In the genomic region with DNA sequence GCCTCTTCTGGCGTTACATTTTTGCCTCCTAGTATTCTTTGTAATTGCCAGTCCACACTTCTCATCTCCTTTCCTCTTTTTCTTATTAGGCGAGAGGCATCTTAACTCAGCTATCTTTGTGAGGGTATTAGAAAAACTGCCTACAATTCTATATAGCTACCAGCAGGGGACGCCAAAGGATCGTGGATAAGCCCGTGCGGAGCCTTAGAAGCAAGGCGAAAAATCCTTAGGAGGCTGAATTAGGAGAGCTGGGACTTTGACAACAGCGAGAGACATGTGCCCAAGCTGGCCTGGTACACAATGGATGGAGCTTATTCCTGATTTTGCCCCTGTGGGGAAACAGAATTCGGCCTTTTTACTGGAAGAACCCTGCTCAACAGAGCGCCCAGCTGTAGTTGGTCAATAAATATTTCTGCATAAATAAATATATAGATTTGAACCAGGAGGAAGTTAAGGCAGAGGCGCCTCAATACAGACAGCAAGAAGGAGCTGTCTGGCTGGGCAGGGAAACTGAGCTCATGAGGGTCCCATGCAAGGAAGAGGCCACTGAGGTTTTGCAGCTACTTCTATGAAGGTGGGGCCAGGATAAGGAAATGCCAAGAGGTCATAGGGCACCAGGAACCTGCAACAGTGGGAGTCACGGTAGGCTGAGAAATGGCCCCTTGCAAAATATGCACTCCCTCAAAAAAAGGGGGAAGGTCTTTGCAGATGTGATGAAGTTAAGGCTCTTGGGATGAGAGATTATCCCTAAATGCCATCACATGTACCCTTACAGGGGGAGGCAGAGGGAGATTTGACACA, we compare ENCODE assay signal across 9 cellular contexts. TPM values are rescaled to one million over a fixed set of nuclear protein-coding genes. Genes with fewer than 3 reads are reported as not detected.
DNase-seq lines count a peak whose midpoint lies in the region; ATAC-seq, FAIRE-seq and TF ChIP-seq lines count a peak whose summit lies in the region.
"Had no signal": no experiment of that assay in that cellular context is flagged by ENCODE, and none has a peak within 500 bp of the region (broad histone marks: within the 10 kb centered on the region; RNA-seq: fewer than 3 reads in every experiment).

No MANE protein-coding gene starts in this region.

- FAIRE-seq in astrocyte (lab: Jason Lieb, UNC) (no peak), small intestine (lab: Jason Lieb, UNC) (no peak)

- no peaks in the 10 kb centered on the region for H3K4me1 Mint-ChIP-seq in astrocyte (ENCODE audit: low read depth, unreplicated experiment)

- no peaks in the 10 kb centered on the region for H3K79me2 ChIP-seq in astrocyte (ENCODE audit: insufficient read depth, low read length)

- no peaks in the 10 kb centered on the region for H4K20me1 ChIP-seq in astrocyte (ENCODE audit: insufficient read depth, low read length)
- H4K20me1 ChIP-seq: BLaER1 treated with 17β-estradiol and CSF1 and Interleukin-3, amounts not matched to agents 10 nM and 100 nM had no signal

- H3K27me3 ChIP-seq in astrocyte (ENCODE audit: insufficient read depth, low read length) = no peaks in the 10 kb centered on the region
- H3K27me3 ChIP-seq in small intestine (ENCODE audit: control insufficient read depth in 2 of 2, insufficient read depth in 2 of 2, low read length in 2 of 2) = peaks cover 0 to 8% of the 10 kb centered on the region in 2 donors
- H3K27me3 ChIP-seq: BLaER1 treated with 17β-estradiol and CSF1 and Interleukin-3, amounts not matched to agents 10 nM and 100 nM had no signal

- H3K27me3 Mint-ChIP-seq in astrocyte (ENCODE audit: low read depth, unreplicated experiment) = peaks cover 60% of the 10 kb centered on the region

- peak; percentile 99 for TF ChIP-seq CTCF in astrocyte (IDR thresholded peaks at IDR 0.05; ENCODE audit: insufficient read depth, low read depth, low read length)

- H3K4me1 ChIP-seq in astrocyte (ENCODE audit: insufficient read depth, low read length) (no peaks in the 10 kb centered on the region), small intestine (ENCODE audit: control insufficient read depth in 2 of 2, insufficient read depth in 1 of 2, low read depth in 1 of 2, low read length in 1 of 2) (no peaks in the 10 kb centered on the region)

- H3K4me2 ChIP-seq in astrocyte (ENCODE audit: low read length) = no peak overlapping the region
- H3K4me2 ChIP-seq: BLaER1 treated with 17β-estradiol and CSF1 and Interleukin-3, amounts not matched to agents 10 nM and 100 nM had no signal

- H3K9me3 ChIP-seq in astrocyte (ENCODE audit: insufficient read depth, low read depth, low read length) (no peaks in the 10 kb centered on the region), small intestine (ENCODE audit: control insufficient read depth, low read depth) (no peaks in the 10 kb centered on the region)
- H3K9me3 ChIP-seq: BLaER1 treated with 17β-estradiol and CSF1 and Interleukin-3, amounts not matched to agents 10 nM and 100 nM had no signal

- no peak overlapping the region for H3K4me3 ChIP-seq in Jurkat, Clone E6-1 (ENCODE audit: low read length)
- H3K4me3 ChIP-seq in astrocyte (ENCODE audit: insufficient read depth, low read depth, low read length) = no peak overlapping the region
- H3K4me3 ChIP-seq in small intestine (ENCODE audit: low read depth in 1 of 2, low read length in 2 of 2) = no peak overlapping the region
- H3K4me3 ChIP-seq: BLaER1 treated with 17β-estradiol and CSF1 and Interleukin-3, amounts not matched to agents 10 nM and 100 nM had no signal

- no peak for ATAC-seq in activated CD4-positive, CD25-positive, alpha-beta regulatory T cell treated with anti-CD3 and anti-CD28 coated beads, Interleukin-2, amount 50 U/mL, for 24 hours

- H3K27ac ChIP-seq in astrocyte (ENCODE audit: low read depth, low read length) = no peak overlapping the region
- no peak overlapping the region for H3K27ac ChIP-seq in small intestine (ENCODE audit: low read depth in 1 of 2, low read length in 1 of 2)
- H3K27ac ChIP-seq: BLaER1 treated with 17β-estradiol and CSF1 and Interleukin-3, amounts not matched to agents 10 nM and 100 nM had no signal

- no peak overlapping the region for H3K4me3 Mint-ChIP-seq in astrocyte (ENCODE audit: unreplicated experiment)

- no peaks in the 10 kb centered on the region for H3K9me3 Mint-ChIP-seq in astrocyte (ENCODE audit: unreplicated experiment)

- no peak overlapping the region for H3K27ac Mint-ChIP-seq in astrocyte (ENCODE audit: unreplicated experiment)

- H3K36me3 Mint-ChIP-seq in astrocyte (ENCODE audit: low read depth, unreplicated experiment) = no peaks in the 10 kb centered on the region

- DNase-seq in SKM-1 treated with dmso at 0.1 percent for 144 hours (lab: John Stamatoyannopoulos, UW; ENCODE audit: unreplicated experiment) (peak; percentile 13), SKM-1 (lab: John Stamatoyannopoulos, UW; ENCODE audit: unreplicated experiment) (no peak), NOMO-1 treated with DMSO at 0.1 percent for 48 hours (lab: John Stamatoyannopoulos, UW; ENCODE audit: unreplicated experiment) (peak; percentile 65), astrocyte (ENCODE audit: low read depth) (peak; percentile 46), hippocampal formation (lab: John Stamatoyannopoulos, UW) (peak; percentile 28 to 66), small intestine (peak; percentile 66)
- DNase-seq in Jurkat, Clone E6-1 (ENCODE audit: low read depth, low spot score) = peak; percentile 47

- WGBS in small intestine, 3 donors = 10 to 12% (median 11%) methylated on average over 12 of the region's 12 CpGs

- no peak overlapping the region for H2AFZ ChIP-seq in astrocyte (ENCODE audit: low read depth, low read length)

- H3K9ac ChIP-seq in astrocyte (ENCODE audit: low read length) = no peak overlapping the region
- H3K9ac ChIP-seq: BLaER1 treated with 17β-estradiol and CSF1 and Interleukin-3, amounts not matched to agents 10 nM and 100 nM had no signal

- no peaks in the 10 kb centered on the region for H3K36me3 ChIP-seq in astrocyte (ENCODE audit: insufficient read depth, low read length)
- no peaks in the 10 kb centered on the region for H3K36me3 ChIP-seq in small intestine (ENCODE audit: control insufficient read depth in 2 of 2, insufficient read depth in 2 of 2, low read length in 2 of 2)
- H3K36me3 ChIP-seq: BLaER1 treated with 17β-estradiol and CSF1 and Interleukin-3, amounts not matched to agents 10 nM and 100 nM had no signal

RNA-seq across cellular contexts. Expression of a gene that starts 14.6 kb away (rescaled TPM):
- 24.1 TPM for polyA plus RNA-seq in Jurkat, Clone E6-1 (2012; ENCODE audit: insufficient read depth, insufficient read length)
- 29.6 and 32.3 TPM in 2 replicates for total RNA-seq in astrocyte
- polyA plus RNA-seq in small intestine = 10 to 100 TPM in 2 of 3 donors, 1 to 10 TPM in 1; 10.0 to 14.8 (median 14.5) TPM
